In the genomic region with DNA sequence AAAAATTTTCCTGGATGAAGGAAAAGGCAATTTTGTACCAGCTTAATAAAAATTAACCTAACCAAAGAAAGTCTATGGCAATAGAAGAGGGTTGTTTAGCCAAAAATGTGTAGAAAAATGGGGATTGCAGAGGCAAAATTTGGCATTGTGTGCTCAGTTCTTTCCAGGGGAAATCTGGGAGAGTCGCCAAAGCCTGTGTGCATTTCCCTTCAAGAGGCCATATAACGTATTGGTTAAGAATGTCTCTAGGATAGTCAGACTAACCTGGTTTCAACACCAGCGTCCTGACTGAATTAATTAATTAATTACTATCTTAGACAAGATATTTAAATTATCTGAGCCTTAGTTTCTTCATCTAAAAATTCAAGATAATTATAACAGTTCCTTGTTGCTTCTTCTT, we compare ENCODE assay signal across 21 cellular contexts.
"Had no signal": no experiment of that assay in that cellular context is flagged by ENCODE, and none has a peak within 500 bp of the region (broad histone marks: within the 10 kb centered on the region; RNA-seq: fewer than 3 reads in every experiment).

No MANE protein-coding gene starts in this region.

- H3K27ac Mint-ChIP-seq: activated CD4-positive, alpha-beta memory T cell treated with anti-CD3 and anti-CD28 coated beads, Interleukin-2, amount 10 ng/mL, durations not matched to agents 7 days and 5 days; activated naive CD4-positive, alpha-beta T cell treated with anti-CD3 and anti-CD28 coated beads, Interleukin-2, amount 50 U/mL, for 72 hours; dendritic cell treated with granulocyte-macrophage colony-stimulating factor and Interleukin-4, amounts not matched to agents 40 ng/mL and 50 ng/mL, for 4 days; naive B cell; neural progenitor cell; WTC11 had no signal

- DNase-seq: activated CD4-positive, alpha-beta memory T cell treated with anti-CD3 and anti-CD28 coated beads, Interleukin-2, amount 10 ng/mL, durations not matched to agents 7 days and 5 days; activated CD4-positive, alpha-beta T cell treated with anti-CD3 and anti-CD28 coated beads for 4 hours; activated effector memory CD4-positive, alpha-beta T cell treated with anti-CD3 and anti-CD28 coated beads, Interleukin-2, amount 50 U/mL, for 16 hours; activated T-cell treated with anti-CD3 and anti-CD28 coated beads, Interleukin-2, amount 50 U/mL, for 4 hours; effector memory CD4-positive, alpha-beta T cell; glutamatergic neuron; hypothalamus; kidney; left ventricle myocardium inferior; naive B cell; ovary; sigmoid colon; spleen; stomach; testis; upper lobe of right lung had no signal

- H3K36me3 Mint-ChIP-seq: activated naive CD4-positive, alpha-beta T cell treated with anti-CD3 and anti-CD28 coated beads, Interleukin-2, amount 50 U/mL, for 72 hours; naive B cell; neural progenitor cell had no signal

- H3K4me2 ChIP-seq: neural progenitor cell had no signal

- H3K4me1 Mint-ChIP-seq: central memory CD8-positive, alpha-beta T cell; naive B cell; neural progenitor cell; WTC11 had no signal

- H3K27me3 Mint-ChIP-seq: dendritic cell treated with granulocyte-macrophage colony-stimulating factor and Interleukin-4, amounts not matched to agents 40 ng/mL and 50 ng/mL, for 4 days had no signal

- H3K36me3 ChIP-seq: left ventricle myocardium inferior, neural progenitor cell, ovary, sigmoid colon, spleen, stomach, upper lobe of right lung had no signal

- H3K4me3 ChIP-seq: left ventricle myocardium inferior, neural progenitor cell, ovary, sigmoid colon, spleen, stomach, testis, upper lobe of right lung had no signal

- H3K27me3 ChIP-seq: neural progenitor cell, ovary, sigmoid colon, spleen, stomach, testis, upper lobe of right lung had no signal

- H3K9me3 Mint-ChIP-seq: activated CD4-positive, alpha-beta memory T cell treated with anti-CD3 and anti-CD28 coated beads, Interleukin-2, amount 10 ng/mL, durations not matched to agents 7 days and 5 days; activated naive CD4-positive, alpha-beta T cell treated with anti-CD3 and anti-CD28 coated beads, Interleukin-2, amount 50 U/mL, for 72 hours; activated T-cell treated with anti-CD3 and anti-CD28 coated beads, Interleukin-2, amount 50 U/mL, for 4 hours; central memory CD8-positive, alpha-beta T cell; dendritic cell treated with granulocyte-macrophage colony-stimulating factor and Interleukin-4, amounts not matched to agents 40 ng/mL and 50 ng/mL, for 4 days had no signal

- H3K4me3 Mint-ChIP-seq: activated CD4-positive, alpha-beta memory T cell treated with anti-CD3 and anti-CD28 coated beads, Interleukin-2, amount 10 ng/mL, durations not matched to agents 7 days and 5 days; activated T-cell treated with anti-CD3 and anti-CD28 coated beads, Interleukin-2, amount 50 U/mL, for 4 hours; central memory CD8-positive, alpha-beta T cell; dendritic cell treated with granulocyte-macrophage colony-stimulating factor and Interleukin-4, amounts not matched to agents 40 ng/mL and 50 ng/mL, for 4 days; naive B cell; neural progenitor cell; WTC11 had no signal

- H3K27ac ChIP-seq: left ventricle myocardium inferior, neural progenitor cell, ovary, sigmoid colon, spleen, stomach, testis, upper lobe of right lung had no signal

- H3K4me1 ChIP-seq: left ventricle myocardium inferior, neural progenitor cell, sigmoid colon, spleen, stomach, testis, upper lobe of right lung had no signal

- H2AFZ ChIP-seq: neural progenitor cell had no signal

- H3K9me3 ChIP-seq: left ventricle myocardium inferior, ovary, sigmoid colon, spleen, stomach, testis, upper lobe of right lung had no signal

- H3K9ac ChIP-seq: neural progenitor cell had no signal
